Comparison of ENCODE assay signal across 11 cellular contexts in the genomic region with DNA sequence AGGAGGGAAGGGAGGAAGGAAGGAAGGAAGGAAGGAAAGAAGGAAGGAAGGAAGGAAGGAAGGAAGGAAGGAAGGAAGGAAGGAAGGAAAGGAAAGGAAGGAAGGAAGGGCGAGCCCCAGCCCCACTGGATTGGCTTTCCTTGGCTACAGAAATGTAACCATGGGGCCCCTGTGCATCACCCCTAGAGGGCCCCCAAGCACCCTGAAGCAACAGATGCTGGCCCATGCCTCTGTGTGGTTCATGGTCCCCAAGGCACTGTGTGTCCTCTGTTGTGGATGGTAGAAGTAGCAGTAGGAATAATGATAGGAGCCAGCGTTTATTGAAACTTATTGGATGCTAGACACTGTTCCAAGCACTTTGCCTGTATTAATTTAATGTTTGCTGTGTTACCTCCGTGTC.
DNase-seq lines count a peak whose midpoint lies in the region; ATAC-seq, FAIRE-seq and TF ChIP-seq lines count a peak whose summit lies in the region.
"Had no signal": no experiment of that assay in that cellular context is flagged by ENCODE, and none has a peak within 500 bp of the region (broad histone marks: within the 10 kb centered on the region; RNA-seq: fewer than 3 reads in every experiment).

No MANE protein-coding gene starts in this region.

- H3K27me3 ChIP-seq in BE2C: no peaks in the 10 kb centered on the region
- H3K27me3 ChIP-seq in foreskin keratinocyte: peaks cover 18% of the 10 kb centered on the region

- TF ChIP-seq CTCF in BE2C (IDR thresholded peaks at IDR 0.05; ENCODE audit: low read depth, low read length) (peak; percentile 35), foreskin keratinocyte (conservative IDR thresholded peaks at IDR 0.05) (peak; percentile 41)

- no peak for FAIRE-seq in GM19239 (lab: Jason Lieb, UNC)

- H3K9me3 ChIP-seq in BE2C: no peaks in the 10 kb centered on the region
- H3K9me3 ChIP-seq: prostate gland had no signal

- H3K4me1 ChIP-seq in BE2C: no peaks in the 10 kb centered on the region
- no peaks in the 10 kb centered on the region for H3K4me1 ChIP-seq in foreskin keratinocyte
- H3K4me1 ChIP-seq: prostate gland had no signal

- no peak overlapping the region for H3K27ac ChIP-seq in foreskin keratinocyte
- H3K27ac ChIP-seq: dorsolateral prefrontal cortex, prostate gland had no signal

- DNase-seq in BE2C: no peak
- peak; percentile 24 for DNase-seq in GM19239 (ENCODE audit: insufficient read length, low spot score)
- peak; percentile 34 for DNase-seq in RPMI8226
- no peak for DNase-seq in foreskin keratinocyte
- no peak for DNase-seq in posterior vena cava (ENCODE audit: low spot score)
- DNase-seq in central memory CD4-positive, alpha-beta T cell: no peak
- DNase-seq: kidney glomerular epithelial cell had no signal

- intact Hi-C loops in posterior vena cava (cut with DNase I): no loop called here

- no peaks in the 10 kb centered on the region for H3K36me3 ChIP-seq in BE2C
- H3K36me3 ChIP-seq: prostate gland had no signal

- no peak for ATAC-seq in foreskin keratinocyte
- no peak for ATAC-seq in HG03442 (IDR thresholded peaks at IDR 0.05; ENCODE audit: unreplicated experiment)
- ATAC-seq in HG03520 (IDR thresholded peaks at IDR 0.05; ENCODE audit: unreplicated experiment): no peak

- no peak overlapping the region for H3K4me3 ChIP-seq in BE2C (ENCODE audit: low read depth, low read length)
- H3K4me3 ChIP-seq: dorsolateral prefrontal cortex, prostate gland had no signal

Comparison
In these comparisons a context has a peak if more than half of its experiments do, and no peak if none do; other contexts are left out.
1. DNase-seq: peak in GM19239 (single experiment) and RPMI8226 (single experiment); none in BE2C (single experiment), foreskin keratinocyte (0 of 2), posterior vena cava (single experiment) and central memory CD4-positive, alpha-beta T cell (single experiment).